1 cellular context compared by ENCODE assay signal in the genomic region with DNA sequence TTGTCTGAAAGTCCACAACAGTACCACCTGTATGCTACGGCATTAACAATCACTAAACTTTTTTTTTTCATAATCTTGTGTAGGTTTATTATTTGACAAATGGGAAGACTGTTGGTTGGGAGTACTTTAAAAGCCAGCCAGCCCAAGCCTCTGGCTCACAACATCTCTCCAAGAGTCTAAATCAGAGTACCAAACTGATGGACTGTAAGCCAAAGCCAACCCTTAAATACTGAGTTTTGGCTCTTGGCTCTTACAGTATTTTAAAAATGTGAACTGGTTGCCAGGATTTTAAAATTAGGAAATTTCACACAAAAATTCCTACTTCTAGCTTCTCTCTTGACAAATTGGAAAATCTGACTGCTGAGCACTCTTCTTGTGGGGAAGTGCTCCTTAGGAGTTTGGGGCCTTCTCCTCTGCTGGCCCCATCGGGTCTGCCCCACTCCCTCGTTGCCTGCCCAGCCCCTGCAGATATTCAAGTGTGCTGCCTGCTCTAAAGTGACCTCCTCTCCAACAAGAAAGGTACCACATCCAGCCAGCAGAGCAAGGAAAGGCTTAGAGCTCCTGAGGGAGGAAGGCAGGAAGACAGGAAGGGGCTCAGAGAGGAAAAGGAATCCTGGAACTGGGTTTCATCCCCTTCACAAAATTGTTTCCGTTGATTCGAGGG.
TF ChIP-seq lines count a peak whose summit lies in the region.

No MANE protein-coding gene starts in this region.

TF ChIP-seq in H1, 55 proteins besides CTCF, POLR2A, EP300 and RAD21:
- no peak for TF ChIP-seq GTF2F1 (IDR thresholded peaks at IDR 0.05; ENCODE audit: borderline replicate concordance, low read depth, low read length)
- TF ChIP-seq SIX5 (IDR thresholded peaks at IDR 0.05; ENCODE audit: low read depth, low read length), result no peak
- no peak for TF ChIP-seq SIRT6 (IDR thresholded peaks at IDR 0.05; ENCODE audit: low read length)
- TF ChIP-seq SRF (IDR thresholded peaks at IDR 0.05; ENCODE audit: low read depth, low read length), result no peak
- no peak for TF ChIP-seq KDM1A (IDR thresholded peaks at IDR 0.05; ENCODE audit: borderline replicate concordance, low read length)
- TF ChIP-seq SP4 (IDR thresholded peaks at IDR 0.05; ENCODE audit: low read length), result no peak
- TF ChIP-seq, protein P1, sequence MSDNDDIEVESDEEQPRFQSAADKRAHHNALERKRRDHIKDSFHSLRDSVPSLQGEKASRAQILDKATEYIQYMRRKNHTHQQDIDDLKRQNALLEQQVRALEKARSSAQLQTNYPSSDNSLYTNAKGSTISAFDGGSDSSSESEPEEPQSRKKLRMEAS (IDR thresholded peaks at IDR 0.05), result no peak
- no peak for TF ChIP-seq BCL11A (IDR thresholded peaks at IDR 0.05; ENCODE audit: low read depth in 2 of 2, low read length in 2 of 2)
